26 cellular contexts compared by ENCODE assay signal in the genomic region with DNA sequence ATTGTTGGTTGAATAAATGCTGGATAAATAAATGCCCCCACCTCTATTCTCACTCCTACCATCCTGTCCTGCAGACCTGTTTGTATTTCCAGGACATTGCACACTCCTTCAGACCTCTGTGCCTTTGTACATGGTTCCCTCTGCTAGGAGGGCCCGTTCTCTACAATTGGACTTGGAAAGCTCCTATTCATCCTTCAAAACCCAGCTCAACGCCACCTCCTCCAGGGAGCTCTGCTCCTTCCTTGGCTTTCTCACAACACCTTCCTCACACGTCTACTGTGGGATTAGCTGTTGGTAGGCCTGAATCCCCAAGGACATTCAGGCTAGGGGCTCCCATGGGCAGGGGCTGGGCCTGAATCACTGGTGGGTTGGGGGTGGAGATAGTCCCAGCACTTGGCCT.
"Had no signal": no experiment of that assay in that cellular context is flagged by ENCODE, and none has a peak within 500 bp of the region (broad histone marks: within the 10 kb centered on the region; RNA-seq: fewer than 3 reads in every experiment).

No MANE protein-coding gene starts in this region.

- H3K36me3 ChIP-seq: left ventricle myocardium inferior, ovary, right atrium auricular region, stomach, thyroid gland, transverse colon, upper lobe of left lung, vagina had no signal

- H3K9me3 ChIP-seq: left ventricle myocardium inferior, mucosa of descending colon, ovary, right atrium auricular region, right lobe of liver, stomach, testis, thyroid gland, transverse colon, upper lobe of left lung, vagina had no signal

- H3K36me3 Mint-ChIP-seq: immature natural killer cell; naive thymus-derived CD4-positive, alpha-beta T cell; natural killer cell treated with Interleukin-12 subunit alpha and Interleukin-12 subunit beta and Interleukin-15 and Interleukin-18, amount 100 ng/mL, for 72 hours; stimulated activated naive B cell treated with anti-CD40 and anti-IgM and Interleukin-4, amounts not matched to agents 10 μg/mL and 1 μg/mL and 100 μg/mL, for 72 hours had no signal

- ATAC-seq: mucosa of descending colon; naive thymus-derived CD4-positive, alpha-beta T cell; natural killer cell treated with Interleukin-12 subunit alpha and Interleukin-12 subunit beta and Interleukin-15 and Interleukin-18, amount 100 ng/mL, for 72 hours; right lobe of liver; stimulated activated naive B cell treated with anti-CD40 and anti-IgM and Interleukin-4, amounts not matched to agents 10 μg/mL and 1 μg/mL and 100 μg/mL, for 72 hours; stimulated activated naive CD8-positive, alpha-beta T cell treated with anti-CD3 and anti-CD28 coated beads, Interleukin-15, Interleukin-2, amounts not matched to agents 100 U/mL and 50 U/mL, for 24 hours had no signal

- H3K27ac Mint-ChIP-seq: naive thymus-derived CD4-positive, alpha-beta T cell; natural killer cell treated with Interleukin-12 subunit alpha and Interleukin-12 subunit beta and Interleukin-15 and Interleukin-18, amount 100 ng/mL, for 72 hours; progenitor cell of endocrine pancreas; stimulated activated naive B cell treated with anti-CD40 and anti-IgM and Interleukin-4, amounts not matched to agents 10 μg/mL and 1 μg/mL and 100 μg/mL, for 72 hours had no signal

- FAIRE-seq: islet of Langerhans had no signal

- H3K4me1 ChIP-seq: left ventricle myocardium inferior, right atrium auricular region, right lobe of liver, stomach, testis, thyroid gland, transverse colon, upper lobe of left lung, vagina had no signal

- H3K27ac ChIP-seq: left ventricle myocardium inferior, ovary, right atrium auricular region, right lobe of liver, stomach, testis, thyroid gland, transverse colon, upper lobe of left lung, vagina had no signal

- H3K27me3 ChIP-seq: ovary, right atrium auricular region, right lobe of liver, stomach, testis, thyroid gland, transverse colon, upper lobe of left lung, vagina had no signal

- H3K4me2 ChIP-seq: smooth muscle cell had no signal

- H3K27me3 Mint-ChIP-seq: naive thymus-derived CD4-positive, alpha-beta T cell; natural killer cell treated with Interleukin-12 subunit alpha and Interleukin-12 subunit beta and Interleukin-15 and Interleukin-18, amount 100 ng/mL, for 72 hours; stimulated activated naive B cell treated with anti-CD40 and anti-IgM and Interleukin-4, amounts not matched to agents 10 μg/mL and 1 μg/mL and 100 μg/mL, for 72 hours had no signal

- H3K9me3 Mint-ChIP-seq: immature natural killer cell; naive thymus-derived CD4-positive, alpha-beta T cell; natural killer cell treated with Interleukin-12 subunit alpha and Interleukin-12 subunit beta and Interleukin-15 and Interleukin-18, amount 100 ng/mL, for 72 hours; stimulated activated naive B cell treated with anti-CD40 and anti-IgM and Interleukin-4, amounts not matched to agents 10 μg/mL and 1 μg/mL and 100 μg/mL, for 72 hours had no signal

- H3K4me3 Mint-ChIP-seq: immature natural killer cell; naive thymus-derived CD4-positive, alpha-beta T cell; natural killer cell treated with Interleukin-12 subunit alpha and Interleukin-12 subunit beta and Interleukin-15 and Interleukin-18, amount 100 ng/mL, for 72 hours; stimulated activated naive B cell treated with anti-CD40 and anti-IgM and Interleukin-4, amounts not matched to agents 10 μg/mL and 1 μg/mL and 100 μg/mL, for 72 hours had no signal

- H3K4me3 ChIP-seq: left ventricle myocardium inferior, lung, mucosa of descending colon, ovary, right atrium auricular region, right lobe of liver, smooth muscle cell, stomach, testis, thyroid gland, transverse colon, upper lobe of left lung, vagina had no signal

- DNase-seq: hypothalamus; immature natural killer cell; left ventricle myocardium inferior; midbrain; naive thymus-derived CD4-positive, alpha-beta T cell; ovary; right lobe of liver; stimulated activated CD4-positive, alpha-beta T cell treated with anti-CD3 and anti-CD28 coated beads, Interleukin-1b, Interleukin-23, amount 100 ng/mL, for 48 hours; stimulated activated CD4-positive, alpha-beta T cell treated with anti-CD3 and anti-CD28 coated beads, Interleukin-2, amount 100 ng/mL, for 48 hours; stimulated activated CD4-positive, alpha-beta T cell treated with anti-CD3 and anti-CD28 coated beads, Interleukin-4, amount 100 ng/mL, for 4 hours; stimulated activated CD8-positive, alpha-beta memory T cell treated with anti-CD3 and anti-CD28 coated beads, Interleukin-4, amount 100 ng/mL, for 48 hours; stimulated activated naive B cell treated with anti-CD40 and anti-IgM and Interleukin-4, amounts not matched to agents 10 μg/mL and 1 μg/mL and 100 μg/mL, for 72 hours; stimulated activated naive CD8-positive, alpha-beta T cell treated with anti-CD3 and anti-CD28 coated beads, Interleukin-15, Interleukin-2, amounts not matched to agents 100 U/mL and 50 U/mL, for 24 hours; stomach; testis; thyroid gland; transverse colon; upper lobe of left lung had no signal
